ENCODE assay signal across 32 cellular contexts in genomic region chr11:1933416-1934325, GRCh38. TPM values are rescaled to one million over a fixed set of nuclear protein-coding genes. Genes with fewer than 3 reads are reported as not detected.
DNase-seq lines count a peak whose midpoint lies in the region; ATAC-seq, FAIRE-seq and TF ChIP-seq lines count a peak whose summit lies in the region.
"Had no signal": no experiment of that assay in that cellular context is flagged by ENCODE, and none has a peak within 500 bp of the region (broad histone marks: within the 10 kb centered on the region; RNA-seq: fewer than 3 reads in every experiment).

No MANE protein-coding gene starts in this region.

- H3K9me3 ChIP-seq in CD4-positive, alpha-beta T cell (ENCODE audit: control insufficient read depth, low read length) = no peaks in the 10 kb centered on the region
- no peaks in the 10 kb centered on the region for H3K9me3 ChIP-seq in kidney (ENCODE audit: control insufficient read depth in 1 of 2, low read length in 2 of 2)
- H3K9me3 ChIP-seq: lower lobe of right lung, mucosa of descending colon, tibial artery had no signal

- CTCF ChIA-PET in activated CD4-positive, alpha-beta T cell treated with anti-CD3 and anti-CD28 coated beads for 36 hours (lab: Charles Lee) = interaction anchor here (0.5 to 1.5 kb wide), 4 partner anchors 24 to 240 kb away, joined by 3 to 4 read pairs (median 4); no protein-coding TSS in a partner anchor
- CTCF ChIA-PET in CD4-positive, alpha-beta T cell (lab: Charles Lee) = interaction anchor here (1.5 kb wide), 1 partner anchor 51 kb away, joined by 3 read pairs; no protein-coding TSS in a partner anchor

- H3K27ac Mint-ChIP-seq in activated CD4-positive, alpha-beta T cell treated with anti-CD3 and anti-CD28 coated beads for 36 hours = no peak overlapping the region
- no peak overlapping the region for H3K27ac Mint-ChIP-seq in CD4-positive, alpha-beta T cell
- peak overlapping the region in 1 of 2 donors; percentile 4 for H3K27ac Mint-ChIP-seq in stimulated activated naive CD8-positive, alpha-beta T cell treated with anti-CD3 and anti-CD28 coated beads, Interleukin-15, amount 100 ng/mL, for 72 hours
- H3K27ac Mint-ChIP-seq: dendritic cell treated with granulocyte-macrophage colony-stimulating factor and Interleukin-4, amounts not matched to agents 40 ng/mL and 50 ng/mL, for 4 days; IgD-negative memory B cell; nephron progenitor cell had no signal

- H3K9ac ChIP-seq in kidney (ENCODE audit: low read length in 2 of 2) = no peak overlapping the region
- H3K9ac ChIP-seq: parathyroid adenoma had no signal

- intact Hi-C loops in activated CD4-positive, alpha-beta T cell treated with anti-CD3 and anti-CD28 coated beads for 36 hours (cut with DNase I, micrococcal nuclease) = loop anchor here in 1 of 2 experiments (2.0 kb wide), 1 partner anchor 19 kb away; no protein-coding TSS in a partner anchor
- intact Hi-C loops in CD4-positive, alpha-beta T cell (cut with DNase I, micrococcal nuclease) = no loop called here
- intact Hi-C loops in kidney (cut with DNase I) = no loop called here
- intact Hi-C loops in sciatic nerve (cut with DNase I) = no loop called here

- H3K36me3 Mint-ChIP-seq in activated CD4-positive, alpha-beta T cell treated with anti-CD3 and anti-CD28 coated beads for 36 hours (ENCODE audit: low read depth) = no peaks in the 10 kb centered on the region
- H3K36me3 Mint-ChIP-seq in CD4-positive, alpha-beta T cell (ENCODE audit: low read depth) = no peaks in the 10 kb centered on the region
- H3K36me3 Mint-ChIP-seq: CD14-positive monocyte, IgD-negative memory B cell had no signal

- no peak overlapping the region for H3K4me3 ChIP-seq in kidney (ENCODE audit: low read length in 2 of 2)
- H3K4me3 ChIP-seq: lower lobe of right lung, mucosa of descending colon, PC-9, tibial artery had no signal

- POLR2A ChIA-PET in activated CD4-positive, alpha-beta T cell treated with anti-CD3 and anti-CD28 coated beads for 36 hours (lab: Charles Lee) = interaction anchor here (0.6 kb wide), 1 partner anchor 156 kb away, joined by 3 read pairs; no protein-coding TSS in a partner anchor
- POLR2A ChIA-PET in CD4-positive, alpha-beta T cell (lab: Charles Lee) = no interaction called here

- peaks cover 9% of the 10 kb centered on the region for H3K27me3 Mint-ChIP-seq in activated CD4-positive, alpha-beta T cell treated with anti-CD3 and anti-CD28 coated beads for 36 hours
- no peaks in the 10 kb centered on the region for H3K27me3 Mint-ChIP-seq in CD4-positive, alpha-beta T cell
- H3K27me3 Mint-ChIP-seq in stimulated activated naive CD8-positive, alpha-beta T cell treated with anti-CD3 and anti-CD28 coated beads, Interleukin-15, amount 100 ng/mL, for 72 hours = peaks cover 7% of the 10 kb centered on the region

- peak; percentile 2 for DNase-seq in activated CD4-positive, alpha-beta T cell treated with anti-CD3 and anti-CD28 coated beads for 36 hours
- no peak for DNase-seq in activated CD4-positive, alpha-beta T cell treated with anti-CD3 and anti-CD28 coated beads, Interleukin-2, amount 50 U/mL, for 1 hour
- no peak for DNase-seq in CD4-positive, alpha-beta T cell
- DNase-seq in kidney (peak; percentile 37), sciatic nerve (ENCODE audit: low spot score) (peak; percentile 22), kidney glomerular epithelial cell (lab: John Stamatoyannopoulos, UW) (no peak), NCI-H2029 (lab: John Stamatoyannopoulos, UW) (no peak)
- no peak for DNase-seq in stimulated activated naive CD8-positive, alpha-beta T cell treated with anti-CD3 and anti-CD28 coated beads, Interleukin-15, amount 100 ng/mL, for 72 hours
- DNase-seq: activated CD4-positive, alpha-beta T cell treated with anti-CD3 and anti-CD28 coated beads for 4 hours; activated effector memory CD4-positive, alpha-beta T cell treated with anti-CD3 and anti-CD28 coated beads, Interleukin-2, amount 50 U/mL, for 16 hours; activated T-cell treated with anti-CD3 and anti-CD28 coated beads, Interleukin-2, amount 50 U/mL, for 1 hour; central memory CD4-positive, alpha-beta T cell; erythroblast; MV-4-11; NCI-H1436; NCI-H2081 treated with DMSO at 0.1 percent for 48 hours; NCI-H345; PC-9; SHP77; stimulated activated CD4-positive, alpha-beta T cell treated with anti-CD3 and anti-CD28 coated beads, Interleukin-12 subunit alpha, Interleukin-12 subunit beta, amount 100 ng/mL, for 4 hours; stimulated activated CD4-positive, alpha-beta T cell treated with anti-CD3 and anti-CD28 coated beads, Interleukin-4, amount 100 ng/mL, for 1 hour; tibial artery had no signal

- H3K4me1 Mint-ChIP-seq in activated CD4-positive, alpha-beta T cell treated with anti-CD3 and anti-CD28 coated beads for 36 hours = peaks cover 2% of the 10 kb centered on the region
- no peaks in the 10 kb centered on the region for H3K4me1 Mint-ChIP-seq in CD4-positive, alpha-beta T cell (ENCODE audit: low read depth)
- H3K4me1 Mint-ChIP-seq in stimulated activated naive CD8-positive, alpha-beta T cell treated with anti-CD3 and anti-CD28 coated beads, Interleukin-15, amount 100 ng/mL, for 72 hours = peaks cover 6% of the 10 kb centered on the region

- no peak overlapping the region for H3K27ac ChIP-seq in CD4-positive, alpha-beta T cell (ENCODE audit: low read depth, low read length)
- no peak overlapping the region for H3K27ac ChIP-seq in kidney (ENCODE audit: low read depth in 2 of 2, low read length in 2 of 2)
- H3K27ac ChIP-seq: lower lobe of right lung, parathyroid adenoma, PC-9, tibial artery had no signal

- H3K36me3 ChIP-seq in kidney (ENCODE audit: control insufficient read depth in 1 of 2, insufficient read depth in 2 of 2, low read length in 2 of 2) = no peaks in the 10 kb centered on the region
- H3K36me3 ChIP-seq: lower lobe of right lung, tibial artery had no signal

- H3K27me3 ChIP-seq in CD4-positive, alpha-beta T cell (ENCODE audit: control insufficient read depth, insufficient read depth, low read length) = no peaks in the 10 kb centered on the region

- no peak overlapping the region for H3K4me3 Mint-ChIP-seq in activated CD4-positive, alpha-beta T cell treated with anti-CD3 and anti-CD28 coated beads for 36 hours
- H3K4me3 Mint-ChIP-seq in CD4-positive, alpha-beta T cell = peak overlapping the region; percentile 31
- H3K4me3 Mint-ChIP-seq in stimulated activated naive CD8-positive, alpha-beta T cell treated with anti-CD3 and anti-CD28 coated beads, Interleukin-15, amount 100 ng/mL, for 72 hours = no peak overlapping the region
- H3K4me3 Mint-ChIP-seq: CD14-positive monocyte; dendritic cell treated with granulocyte-macrophage colony-stimulating factor and Interleukin-4, amounts not matched to agents 40 ng/mL and 50 ng/mL, for 4 days; nephron progenitor cell had no signal

- no peaks in the 10 kb centered on the region for H3K4me1 ChIP-seq in kidney (ENCODE audit: control insufficient read depth in 1 of 2, insufficient read depth in 1 of 2, low read depth in 1 of 2, low read length in 2 of 2)
- H3K4me1 ChIP-seq: lower lobe of right lung, parathyroid adenoma had no signal

- no peak for FAIRE-seq in kidney (lab: Jason Lieb, UNC)
- FAIRE-seq: G401.6, islet of Langerhans had no signal

- no peaks in the 10 kb centered on the region for H3K9me3 Mint-ChIP-seq in activated CD4-positive, alpha-beta T cell treated with anti-CD3 and anti-CD28 coated beads for 36 hours (ENCODE audit: low read depth)
- no peaks in the 10 kb centered on the region for H3K9me3 Mint-ChIP-seq in CD4-positive, alpha-beta T cell
- no peaks in the 10 kb centered on the region for H3K9me3 Mint-ChIP-seq in stimulated activated naive CD8-positive, alpha-beta T cell treated with anti-CD3 and anti-CD28 coated beads, Interleukin-15, amount 100 ng/mL, for 72 hours
- H3K9me3 Mint-ChIP-seq: dendritic cell treated with granulocyte-macrophage colony-stimulating factor and Interleukin-4, amounts not matched to agents 40 ng/mL and 50 ng/mL, for 4 days; IgD-negative memory B cell; nephron progenitor cell had no signal

- no peak for ATAC-seq in activated CD4-positive, alpha-beta T cell treated with anti-CD3 and anti-CD28 coated beads for 36 hours
- no peak for ATAC-seq in CD4-positive, alpha-beta T cell (ENCODE audit: poor library complexity)
- ATAC-seq in sciatic nerve = no peak
- ATAC-seq in stimulated activated naive CD8-positive, alpha-beta T cell treated with anti-CD3 and anti-CD28 coated beads, Interleukin-15, amount 100 ng/mL, for 72 hours = no peak
- ATAC-seq: lower lobe of right lung, mucosa of descending colon had no signal

- no peak for TF ChIP-seq CTCF in CD4-positive, alpha-beta T cell (IDR thresholded peaks at IDR 0.05)
- TF ChIP-seq CTCF in kidney (IDR thresholded peaks at IDR 0.05; ENCODE audit: borderline replicate concordance, extremely low read depth, insufficient read depth) = no peak

RNA-seq across cellular contexts. Expression of gene MRPL23, which starts 13.5 kb away (rescaled TPM):
- 100 to 1,000 TPM; 106 to 137 TPM for total RNA-seq in activated CD4-positive, alpha-beta T cell treated with anti-CD3 and anti-CD28 coated beads for 36 hours
- 10 to 100 TPM; 31.1 to 38.3 TPM for total RNA-seq in CD4-positive, alpha-beta T cell
- total RNA-seq in kidney = 45.9 TPM
- polyA plus RNA-seq in kidney (ENCODE audit: insufficient read depth, low read depth, low replicate concordance) = 183 TPM
- total RNA-seq in sciatic nerve = 39.5 TPM

RNA-seq across cellular contexts. Expression of gene TNNT3, which starts 14.2 kb away (rescaled TPM):
- 1 to 10 TPM; 2.1 TPM for total RNA-seq in activated CD4-positive, alpha-beta T cell treated with anti-CD3 and anti-CD28 coated beads for 36 hours
- 10 to 100 TPM; 19.1 to 21.9 TPM for total RNA-seq in CD4-positive, alpha-beta T cell
- total RNA-seq in kidney (0.60 TPM), sciatic nerve (35.6 TPM)
- not detected for polyA plus RNA-seq in kidney (ENCODE audit: insufficient read depth, low read depth, low replicate concordance)
- total RNA-seq: PC-9 had no signal
- polyA plus RNA-seq: CD14-positive monocyte had no signal

RNA-seq across cellular contexts. Expression of gene PRR33, which starts 42.0 kb away (rescaled TPM):
- under 1 TPM; 0.07 to 0.09 TPM for total RNA-seq in activated CD4-positive, alpha-beta T cell treated with anti-CD3 and anti-CD28 coated beads for 36 hours
- not detected for total RNA-seq in CD4-positive, alpha-beta T cell
- not detected for total RNA-seq in kidney
- not detected for polyA plus RNA-seq in kidney (ENCODE audit: insufficient read depth, low read depth, low replicate concordance)
- not detected for total RNA-seq in sciatic nerve
- total RNA-seq: lower lobe of right lung; mucosa of descending colon; PC-9; T-helper 2 cell treated with Interferon-gamma antibody and Interleukin-4, amounts not matched to agents 100 ng/mL and 5 ng/mL, for 36 hours had no signal
- polyA plus RNA-seq: CD14-positive monocyte had no signal

Comparison
In these comparisons a context has a peak if more than half of its experiments do, and no peak if none do; other contexts are left out.
1. DNase-seq: peak in activated CD4-positive, alpha-beta T cell treated with anti-CD3 and anti-CD28 coated beads for 36 hours (single experiment), kidney (single experiment) and sciatic nerve (single experiment); none in activated CD4-positive, alpha-beta T cell treated with anti-CD3 and anti-CD28 coated beads, Interleukin-2, amount 50 U/mL, for 1 hour (single experiment), CD4-positive, alpha-beta T cell (0 of 10), kidney glomerular epithelial cell (single experiment), stimulated activated naive CD8-positive, alpha-beta T cell treated with anti-CD3 and anti-CD28 coated beads, Interleukin-15, amount 100 ng/mL, for 72 hours (0 of 2) and NCI-H2029 (single experiment).
2. RNA of gene TNNT3, which starts 14.2 kb away (total RNA-seq): 35.6 TPM in sciatic nerve (single experiment) and 19.1 to 21.9 TPM in CD4-positive, alpha-beta T cell; 2.1 TPM in activated CD4-positive, alpha-beta T cell treated with anti-CD3 and anti-CD28 coated beads for 36 hours and 0.60 TPM in kidney (single experiment); every median in the first group is over 4 times any median in the second.